1 cellular context compared by ENCODE assay signal in genomic region chr11:96096360-96096759, GRCh38.
TF ChIP-seq lines count a peak whose summit lies in the region.

No MANE protein-coding gene starts in this region.

TF ChIP-seq in SK-N-SH treated with all-trans-retinoic acid at 6 μM for 48 hours, 23 proteins besides CTCF, POLR2A, EP300 and RAD21 (continued from another document):
- TF ChIP-seq TSHZ2 (CRISPR knock-in tag; IDR thresholded peaks at IDR 0.05) = no peak
- TF ChIP-seq GLIS3 (CRISPR knock-in tag; IDR thresholded peaks at IDR 0.05) = no peak
- no peak for TF ChIP-seq SNAI2 (CRISPR knock-in tag; IDR thresholded peaks at IDR 0.05)
